21 cellular contexts compared by ENCODE assay signal in genomic region chr7:80070391-80070790, GRCh38.
DNase-seq lines count a peak whose midpoint lies in the region; FAIRE-seq and TF ChIP-seq lines count a peak whose summit lies in the region.
"Had no signal": no experiment of that assay in that cellular context is flagged by ENCODE, and none has a peak within 500 bp of the region (broad histone marks: within the 10 kb centered on the region; RNA-seq: fewer than 3 reads in every experiment).

No MANE protein-coding gene starts in this region.

- H3K4me1 ChIP-seq in adipocyte (ENCODE audit: control insufficient read depth, insufficient read depth, low read length) = peaks cover 14% of the 10 kb centered on the region

- H3K4me1 Mint-ChIP-seq in osteocyte (ENCODE audit: unreplicated experiment) = no peaks in the 10 kb centered on the region
- H3K4me1 Mint-ChIP-seq: GM23338 had no signal

- H3K27ac Mint-ChIP-seq in osteocyte (ENCODE audit: unreplicated experiment) = peak overlapping the region; percentile 16
- H3K27ac Mint-ChIP-seq: GM23338 had no signal

- peaks cover 5% of the 10 kb centered on the region for H3K36me3 Mint-ChIP-seq in osteocyte (ENCODE audit: unreplicated experiment)

- no peaks in the 10 kb centered on the region for H3K36me3 ChIP-seq in adipocyte (ENCODE audit: control insufficient read depth, insufficient read depth, low read length, severe bottlenecking)

- no peak overlapping the region for H3K4me3 ChIP-seq in adipocyte (ENCODE audit: low read length)
- no peak overlapping the region for H3K4me3 ChIP-seq in fibroblast of the aortic adventitia (ENCODE audit: low read depth, low read length)
- H3K4me3 ChIP-seq: GM23338 had no signal

- H3K9me3 ChIP-seq in adipocyte (ENCODE audit: control insufficient read depth, low read length) = peaks cover 9% of the 10 kb centered on the region

- no peak for FAIRE-seq in GM19239 (lab: Jason Lieb, UNC)
- FAIRE-seq: A204.1, GM12892, HepG2, RCC 7860 had no signal

- DNase-seq in EH (ENCODE audit: low read depth) (peak; percentile 28), adipocyte (ENCODE audit: low read depth) (peak; percentile 62), fibroblast of the aortic adventitia (ENCODE audit: low read depth) (peak; percentile 37), osteocyte (ENCODE audit: extremely low spot score, unreplicated experiment) (no peak), kidney glomerular epithelial cell (lab: John Stamatoyannopoulos, UW) (no peak), NCI-H446 treated with DMSO at 0.1 percent for 48 hours (lab: John Stamatoyannopoulos, UW) (no peak), NCI-H526 treated with DMSO at 0.1 percent for 48 hours (lab: John Stamatoyannopoulos, UW) (no peak), GM19239 (ENCODE audit: insufficient read length, low spot score) (no peak)
- DNase-seq: C1 segment of cervical spinal cord, GF-D8, NCI-H1092, NCI-H146, NCI-H2081, NCI-H510A treated with DMSO at 0.1 percent for 48 hours, Right ventricle myocardium superior had no signal

- H3K27me3 ChIP-seq in adipocyte (replicated peaks; ENCODE audit: control insufficient read depth, insufficient read depth, low read length) = no peaks in the 10 kb centered on the region

- peaks cover 16% of the 10 kb centered on the region for H3K9me3 Mint-ChIP-seq in osteocyte (ENCODE audit: unreplicated experiment)

- no peak overlapping the region for H3K4me3 Mint-ChIP-seq in osteocyte (ENCODE audit: unreplicated experiment)
- H3K4me3 Mint-ChIP-seq: GM23338 had no signal

- TF ChIP-seq CTCF in fibroblast of the aortic adventitia (IDR thresholded peaks at IDR 0.05; ENCODE audit: insufficient read depth, low read length) (no peak), osteocyte (IDR thresholded peaks at IDR 0.05) (no peak)

- no peaks in the 10 kb centered on the region for H3K27me3 Mint-ChIP-seq in osteocyte (ENCODE audit: unreplicated experiment)

- peak overlapping the region; percentile 10 for H3K9ac ChIP-seq in adipocyte (ENCODE audit: low read length)
- H3K9ac ChIP-seq: KMS-11 had no signal

Comparison
In these comparisons a context has a peak if more than half of its experiments do, and no peak if none do; other contexts are left out.
1. DNase-seq: peak in EH (single experiment), adipocyte (single experiment) and fibroblast of the aortic adventitia (single experiment); none in osteocyte (single experiment), kidney glomerular epithelial cell (single experiment), NCI-H446 treated with DMSO at 0.1 percent for 48 hours (single experiment), NCI-H526 treated with DMSO at 0.1 percent for 48 hours (single experiment) and GM19239 (single experiment).